ENCODE assay signal across 8 cellular contexts in genomic region chr16:19717781-19718623, GRCh38. TPM values are rescaled to one million over a fixed set of nuclear protein-coding genes. Genes with fewer than 3 reads are reported as not detected.
A peak's percentile ranks its signal among the peaks of the same experiment; 100 is the strongest.
DNase-seq lines count a peak whose midpoint lies in the region; ATAC-seq and TF ChIP-seq lines count a peak whose summit lies in the region.

Gene IQCK, plus strand, starts transcription at chr16:19718271. Its CDS starts 36 bp downstream, at chr16:19718307.
Gene KNOP1, minus strand, starts transcription at chr16:19718227. Its CDS starts 3,192 bp downstream, at chr16:19715035.

- H3K4me1 Mint-ChIP-seq in natural killer cell, result peaks cover 28 to 37% of the 10 kb centered on the region in 2 donors

- peak within 1 kb of the TSS; percentile 97 for H3K4me3 ChIP-seq in Jurkat, Clone E6-1 (ENCODE audit: low read length)
- peak within 1 kb of the TSS; percentile 94 for H3K4me3 ChIP-seq in fibroblast of pulmonary artery (replicated peaks; ENCODE audit: low read depth, low read length)

- peak; percentile 92 for ATAC-seq in GM21717 (IDR thresholded peaks at IDR 0.05; ENCODE audit: unreplicated experiment)
- ATAC-seq in natural killer cell, result peak; percentile 90 to 96 (median 94)

- intact Hi-C loops in natural killer cell (cut with micrococcal nuclease), result loop anchor here (1.0 kb wide), 1 partner anchor 163 kb away; the partner anchor contains the start of gene VPS35L

- H3K27me3 Mint-ChIP-seq in natural killer cell (ENCODE audit: low read depth in 2 of 2), result no peaks in the 10 kb centered on the region

- TF ChIP-seq CTCF in fibroblast of pulmonary artery (IDR thresholded peaks at IDR 0.05; ENCODE audit: low read length, missing control alignments) (no peak), natural killer cell (IDR thresholded peaks at IDR 0.05) (no peak)

- peak within 1 kb of the TSS; percentile 79 to 86 for H3K27ac Mint-ChIP-seq in natural killer cell

- H3K36me3 Mint-ChIP-seq in natural killer cell, result peaks cover 11% of the 10 kb centered on the region

- H3K9me3 Mint-ChIP-seq in natural killer cell, result no peaks in the 10 kb centered on the region

- peak within 1 kb of the TSS; percentile 95 for H3K4me3 Mint-ChIP-seq in natural killer cell

- DNase-seq in Daoy (ENCODE audit: low read depth) (peak; percentile 95), RKO (ENCODE audit: low spot score) (peak; percentile 88), fibroblast of pulmonary artery (ENCODE audit: low read depth) (peak; percentile 90), natural killer cell (peak; percentile 84)
- DNase-seq in Jurkat, Clone E6-1 (ENCODE audit: low read depth, low spot score), result peak; percentile 81
- peak; percentile 89 for DNase-seq in activated T-helper 9 cell treated with anti-CD3 and anti-CD28 coated beads, Interleukin-2, amount 50 U/mL, for 16 hours (ENCODE audit: low read depth)
- peak; percentile 77 to 87 (median 84) for DNase-seq in stimulated activated naive CD4-positive, alpha-beta T cell (lab: John Stamatoyannopoulos, UW)

RNA-seq across cellular contexts. Expression of gene IQCK, which starts in this region (rescaled TPM):
- 14.9 and 18.6 TPM in 2 replicates for total RNA-seq in Daoy (2014; rRNA removed; shearing (Covaris generic))
- polyA plus RNA-seq in Jurkat, Clone E6-1 (2012; ENCODE audit: insufficient read depth, insufficient read length), result 11.7 TPM
- total RNA-seq in natural killer cell, result 1 to 10 TPM in 1 of 3 donors, under 1 TPM in 2; 0.38 to 1.8 (median 0.68) TPM

RNA-seq across cellular contexts. Expression of gene KNOP1, which starts in this region (rescaled TPM):
- 24.6 and 38.2 TPM in 2 replicates for total RNA-seq in Daoy (2014; rRNA removed; shearing (Covaris generic))
- 50.4 TPM for polyA plus RNA-seq in Jurkat, Clone E6-1 (2012; ENCODE audit: insufficient read depth, insufficient read length)
- total RNA-seq in natural killer cell, result 1 to 10 TPM; 5.6 to 8.0 (median 6.9) TPM

Comparison
In these comparisons a context has a peak if more than half of its experiments do, and no peak if none do; other contexts are left out.
1. Peak in every context shown above with its lines: DNase-seq, ATAC-seq and H3K4me3 ChIP-seq.